Comparison of ENCODE assay signal across 16 cellular contexts in the genomic region with DNA sequence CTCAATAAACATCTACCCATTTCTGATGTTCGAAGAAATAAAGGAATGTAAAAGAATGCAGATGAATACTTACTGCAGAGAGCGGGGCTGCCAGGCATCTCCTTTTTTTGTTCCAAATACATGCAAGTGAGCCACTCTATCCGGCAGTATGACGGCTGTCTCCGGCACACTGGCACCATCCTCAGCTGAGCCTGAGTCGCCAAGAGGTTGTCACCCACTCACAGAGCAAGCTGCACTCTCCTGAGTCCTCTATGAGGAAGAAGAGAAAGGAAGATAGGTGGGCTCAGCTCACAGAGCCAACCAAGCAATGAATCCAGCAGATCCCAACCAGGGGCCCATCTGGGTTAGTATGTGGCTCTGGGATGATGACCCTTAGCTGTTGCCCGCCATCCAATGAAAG.
DNase-seq lines count a peak whose midpoint lies in the region; ATAC-seq and TF ChIP-seq lines count a peak whose summit lies in the region.
"Had no signal": no experiment of that assay in that cellular context is flagged by ENCODE, and none has a peak within 500 bp of the region (broad histone marks: within the 10 kb centered on the region; RNA-seq: fewer than 3 reads in every experiment).

No MANE protein-coding gene starts in this region.

- ATAC-seq in CD8-positive, alpha-beta T cell: no peak
- no peak for ATAC-seq in T-helper 17 cell
- ATAC-seq in stimulated activated effector memory CD8-positive, alpha-beta T cell treated with anti-CD3 and anti-CD28 coated beads, Interleukin-12 subunit alpha, Interleukin-12 subunit beta, amount 100 ng/mL, for 72 hours: no peak

- peaks cover 82% of the 10 kb centered on the region for H3K36me3 Mint-ChIP-seq in CD8-positive, alpha-beta T cell
- H3K36me3 Mint-ChIP-seq in T-helper 17 cell (ENCODE audit: low read depth): peaks cover 14% of the 10 kb centered on the region
- peaks cover 61% of the 10 kb centered on the region for H3K36me3 Mint-ChIP-seq in stimulated activated effector memory CD8-positive, alpha-beta T cell treated with anti-CD3 and anti-CD28 coated beads, Interleukin-12 subunit alpha, Interleukin-12 subunit beta, amount 100 ng/mL, for 72 hours

- H3K27ac Mint-ChIP-seq in CD8-positive, alpha-beta T cell: peak overlapping the region; percentile 58
- H3K27ac Mint-ChIP-seq in T-helper 17 cell: peak overlapping the region; percentile 84
- H3K27ac Mint-ChIP-seq in stimulated activated effector memory CD8-positive, alpha-beta T cell treated with anti-CD3 and anti-CD28 coated beads, Interleukin-12 subunit alpha, Interleukin-12 subunit beta, amount 100 ng/mL, for 72 hours: peak overlapping the region; percentile 85

- H3K4me1 Mint-ChIP-seq in CD8-positive, alpha-beta T cell (ENCODE audit: low read depth): peaks cover 72% of the 10 kb centered on the region
- H3K4me1 Mint-ChIP-seq in T-helper 17 cell: peaks cover 52% of the 10 kb centered on the region
- H3K4me1 Mint-ChIP-seq in stimulated activated effector memory CD8-positive, alpha-beta T cell treated with anti-CD3 and anti-CD28 coated beads, Interleukin-12 subunit alpha, Interleukin-12 subunit beta, amount 100 ng/mL, for 72 hours: peaks cover 74% of the 10 kb centered on the region

- TF ChIP-seq POLR2A in esophagus squamous epithelium (IDR thresholded peaks at IDR 0.05) (no peak), tibial nerve (IDR thresholded peaks at IDR 0.05) (no peak)

- POLR2A ChIA-PET in CD8-positive, alpha-beta T cell (lab: Charles Lee): no interaction called here

- H3K27me3 ChIP-seq in CD8-positive, alpha-beta T cell (ENCODE audit: insufficient read depth, low read length): no peaks in the 10 kb centered on the region
- H3K27me3 ChIP-seq in esophagus squamous epithelium (no peaks in the 10 kb centered on the region), tibial nerve (no peaks in the 10 kb centered on the region)
- H3K27me3 ChIP-seq: BLaER1 treated with 17β-estradiol and CSF1 and Interleukin-3, amounts not matched to agents 10 nM and 100 nM had no signal

- no peaks in the 10 kb centered on the region for H3K27me3 Mint-ChIP-seq in CD8-positive, alpha-beta T cell (ENCODE audit: low read depth)
- no peaks in the 10 kb centered on the region for H3K27me3 Mint-ChIP-seq in T-helper 17 cell

- CTCF ChIA-PET in CD8-positive, alpha-beta T cell (lab: Charles Lee): interaction anchor here (1.0 to 1.4 kb wide), 2 partner anchors 68 to 146 kb away, joined by 3 to 5 read pairs; no protein-coding TSS in a partner anchor

- DNase-seq in CD8-positive, alpha-beta T cell: no peak
- DNase-seq in T-helper 17 cell: no peak
- DNase-seq in esophagus squamous epithelium (lab: John Stamatoyannopoulos, UW): no peak
- no peak for DNase-seq in stimulated activated effector memory CD8-positive, alpha-beta T cell treated with anti-CD3 and anti-CD28 coated beads, Interleukin-12 subunit alpha, Interleukin-12 subunit beta, amount 100 ng/mL, for 72 hours (ENCODE audit: low spot score in 2 of 2)
- no peak for DNase-seq in tibial nerve (ENCODE audit: low spot score in 2 of 2)
- no peak for DNase-seq in dedifferentiated amniotic fluid mesenchymal stem cell (ENCODE audit: extremely low spot score)
- no peak for DNase-seq in nucleus accumbens (lab: John Stamatoyannopoulos, UW)
- DNase-seq: amniotic stem cell, EL, HCEC 1CT, mammary epithelial cell, NCI-H146, NCI-H510A, PC-9 had no signal

- no peak overlapping the region for H3K4me3 Mint-ChIP-seq in CD8-positive, alpha-beta T cell
- H3K4me3 Mint-ChIP-seq in T-helper 17 cell: no peak overlapping the region
- H3K4me3 Mint-ChIP-seq in stimulated activated effector memory CD8-positive, alpha-beta T cell treated with anti-CD3 and anti-CD28 coated beads, Interleukin-12 subunit alpha, Interleukin-12 subunit beta, amount 100 ng/mL, for 72 hours: no peak overlapping the region

- no peaks in the 10 kb centered on the region for H3K9me3 ChIP-seq in CD8-positive, alpha-beta T cell (ENCODE audit: low read length)
- H3K9me3 ChIP-seq in T-helper 17 cell (ENCODE audit: control insufficient read depth, low read length, poor library complexity, severe bottlenecking): no peaks in the 10 kb centered on the region
- H3K9me3 ChIP-seq in esophagus squamous epithelium: no peaks in the 10 kb centered on the region
- H3K9me3 ChIP-seq in tibial nerve: no peaks in the 10 kb centered on the region
- H3K9me3 ChIP-seq: BLaER1 treated with 17β-estradiol and CSF1 and Interleukin-3, amounts not matched to agents 10 nM and 100 nM had no signal

- 77 to 98% methylated on average over 6 to 7 of the region's 7 CpGs for WGBS in esophagus squamous epithelium, 2 donors
- WGBS in tibial nerve, 2 donors: 87 to 92% methylated on average over 7 of the region's 7 CpGs

- H3K27ac ChIP-seq in CD8-positive, alpha-beta T cell (ENCODE audit: low read depth, low read length): no peak overlapping the region
- H3K27ac ChIP-seq in esophagus squamous epithelium: peak overlapping the region in 3 of 4 donors; percentile 47 to 90 (median 65)
- peak overlapping the region in 2 of 4 donors; percentile 17 to 86 for H3K27ac ChIP-seq in tibial nerve
- H3K27ac ChIP-seq: PC-9, VCaP had no signal

- intact Hi-C loops in CD8-positive, alpha-beta T cell (cut with DNase I, micrococcal nuclease): no loop called here
- intact Hi-C loops in esophagus squamous epithelium (cut with DNase I): no loop called here

- H3K4me1 ChIP-seq in CD8-positive, alpha-beta T cell (ENCODE audit: insufficient read depth, low read length): peaks cover 42% of the 10 kb centered on the region
- H3K4me1 ChIP-seq in esophagus squamous epithelium (peaks cover 40 to 100% (median 61%) of the 10 kb centered on the region in 3 donors), tibial nerve (peaks cover 0 to 98% (median 91%) of the 10 kb centered on the region in 4 donors)

- H3K9me3 Mint-ChIP-seq in CD8-positive, alpha-beta T cell: no peaks in the 10 kb centered on the region
- H3K9me3 Mint-ChIP-seq in stimulated activated effector memory CD8-positive, alpha-beta T cell treated with anti-CD3 and anti-CD28 coated beads, Interleukin-12 subunit alpha, Interleukin-12 subunit beta, amount 100 ng/mL, for 72 hours: no peaks in the 10 kb centered on the region

- no peak for TF ChIP-seq CTCF in CD8-positive, alpha-beta T cell (IDR thresholded peaks at IDR 0.05)
- no peak for TF ChIP-seq CTCF in esophagus squamous epithelium (IDR thresholded peaks at IDR 0.05)
- TF ChIP-seq CTCF in tibial nerve (IDR thresholded peaks at IDR 0.05): no peak

- no peak for TF ChIP-seq EP300 in tibial nerve (IDR thresholded peaks at IDR 0.05)

- no peak overlapping the region for H3K4me3 ChIP-seq in CD8-positive, alpha-beta T cell (ENCODE audit: low read depth, low read length)
- H3K4me3 ChIP-seq in esophagus squamous epithelium (peak overlapping the region in 2 of 4 donors; percentile 12 to 43), tibial nerve (no peak overlapping the region)
- H3K4me3 ChIP-seq: BLaER1 treated with 17β-estradiol and CSF1 and Interleukin-3, amounts not matched to agents 10 nM and 100 nM; PC-9 had no signal

- H3K36me3 ChIP-seq in CD8-positive, alpha-beta T cell (ENCODE audit: insufficient read depth, low read length): peaks cover 64% of the 10 kb centered on the region
- peaks cover 22 to 98% (median 35%) of the 10 kb centered on the region in 3 donors for H3K36me3 ChIP-seq in esophagus squamous epithelium
- peaks cover 0 to 68% (median 29%) of the 10 kb centered on the region in 3 donors for H3K36me3 ChIP-seq in tibial nerve
